Comparison of ENCODE assay signal across 8 cellular contexts in genomic region chr10:87504307-87504666, GRCh38. TPM values are rescaled to one million over a fixed set of nuclear protein-coding genes. Genes with fewer than 3 reads are reported as not detected.
DNase-seq lines count a peak whose midpoint lies in the region; ATAC-seq and TF ChIP-seq lines count a peak whose summit lies in the region.

No MANE protein-coding gene starts in this region.

- peak overlapping the region; percentile 43 for H3K27ac ChIP-seq in RWPE2 (ENCODE audit: poor library complexity, severe bottlenecking)
- H3K27ac ChIP-seq in esophagus squamous epithelium: peak overlapping the region; percentile 76 to 89 (median 84)
- peak overlapping the region; percentile 64 for H3K27ac ChIP-seq in parathyroid adenoma

- H3K27me3 ChIP-seq in RWPE2 (ENCODE audit: insufficient read depth, poor library complexity, severe bottlenecking) (no peaks in the 10 kb centered on the region), esophagus squamous epithelium (peaks cover 0 to 19% (median 0%) of the 10 kb centered on the region in 4 donors), parathyroid adenoma (ENCODE audit: control insufficient read depth, insufficient read depth, low read length) (no peaks in the 10 kb centered on the region)

- DNase-seq in RWPE2 (ENCODE audit: low spot score): no peak
- no peak for DNase-seq in esophagus squamous epithelium (lab: John Stamatoyannopoulos, UW)
- DNase-seq in RPMI8226: no peak
- no peak for DNase-seq in SW480 (ENCODE audit: low spot score)
- DNase-seq in H4 (ENCODE audit: low spot score): no peak

- H3K79me2 ChIP-seq in parathyroid adenoma: peaks cover 10% of the 10 kb centered on the region

- no peak for TF ChIP-seq POLR2A in esophagus squamous epithelium (IDR thresholded peaks at IDR 0.05)

- peak overlapping the region; percentile 92 for H3K4me2 ChIP-seq in parathyroid adenoma (ENCODE audit: low read length)

- peak overlapping the region; percentile 64 for H3K4me3 ChIP-seq in RWPE2 (ENCODE audit: severe bottlenecking)
- H3K4me3 ChIP-seq in esophagus squamous epithelium: peak overlapping the region; percentile 66 to 87 (median 76)
- H3K4me3 ChIP-seq in parathyroid adenoma (ENCODE audit: low read depth, low read length): peak overlapping the region; percentile 96

- peaks cover 10% of the 10 kb centered on the region; the same call in 1 of the 2 replicates for H3K4me1 ChIP-seq in ES-I3 (ENCODE audit: insufficient read depth, low read length)
- peaks cover 15% of the 10 kb centered on the region for H3K4me1 ChIP-seq in RWPE2 (ENCODE audit: insufficient read depth, poor library complexity, severe bottlenecking)
- H3K4me1 ChIP-seq in esophagus squamous epithelium: peaks cover 4 to 31% (median 6%) of the 10 kb centered on the region in 3 donors
- peaks cover 12% of the 10 kb centered on the region for H3K4me1 ChIP-seq in parathyroid adenoma

- peak overlapping the region; percentile 94 for H2AFZ ChIP-seq in parathyroid adenoma

- H3K36me3 ChIP-seq in ES-I3 (ENCODE audit: insufficient read depth, low read length): no peaks in the 10 kb centered on the region
- peaks cover 14% of the 10 kb centered on the region for H3K36me3 ChIP-seq in RWPE2 (ENCODE audit: low read depth)
- peaks cover 0 to 8% (median 0%) of the 10 kb centered on the region in 3 donors for H3K36me3 ChIP-seq in esophagus squamous epithelium
- H3K36me3 ChIP-seq in parathyroid adenoma (ENCODE audit: control insufficient read depth, insufficient read depth, low read length): no peaks in the 10 kb centered on the region

- no peaks in the 10 kb centered on the region for H3K9me3 ChIP-seq in ES-I3 (ENCODE audit: control insufficient read depth, insufficient read depth, low read length)
- no peaks in the 10 kb centered on the region for H3K9me3 ChIP-seq in RWPE2 (ENCODE audit: severe bottlenecking)
- H3K9me3 ChIP-seq in esophagus squamous epithelium: no peaks in the 10 kb centered on the region
- H3K9me3 ChIP-seq in parathyroid adenoma (ENCODE audit: control insufficient read depth, low read length): no peaks in the 10 kb centered on the region

- WGBS in esophagus squamous epithelium, 2 donors: 7 to 9% methylated on average over 7 to 13 of the region's 13 CpGs

- H3K9ac ChIP-seq in ES-I3 (ENCODE audit: low read depth, low read length) (peak overlapping the region; percentile 95), parathyroid adenoma (no peak overlapping the region)

- ATAC-seq in RWPE2 (ENCODE audit: low read depth) (no peak; the same call in 2 of the 3 replicates), HG03354 (IDR thresholded peaks at IDR 0.05; ENCODE audit: poor library complexity, severe bottlenecking, unreplicated experiment) (no peak)

- intact Hi-C loops in esophagus squamous epithelium (cut with DNase I): no loop called here

- TF ChIP-seq CTCF in RWPE2 (IDR thresholded peaks at IDR 0.05; ENCODE audit: poor library complexity, severe bottlenecking) (no peak), esophagus squamous epithelium (IDR thresholded peaks at IDR 0.05) (no peak), parathyroid adenoma (IDR thresholded peaks at IDR 0.05) (no peak)

RNA-seq across cellular contexts. Expression of gene MINPP1, which starts 0.4 kb away (rescaled TPM):
- 1 to 10 TPM; 2.3 to 9.4 (median 6.9) TPM for total RNA-seq in esophagus squamous epithelium
- total RNA-seq in H4 (2014; rRNA removed; shearing (Covaris generic)): 49.6 and 63.7 TPM in 2 replicates
